In the genomic region with DNA sequence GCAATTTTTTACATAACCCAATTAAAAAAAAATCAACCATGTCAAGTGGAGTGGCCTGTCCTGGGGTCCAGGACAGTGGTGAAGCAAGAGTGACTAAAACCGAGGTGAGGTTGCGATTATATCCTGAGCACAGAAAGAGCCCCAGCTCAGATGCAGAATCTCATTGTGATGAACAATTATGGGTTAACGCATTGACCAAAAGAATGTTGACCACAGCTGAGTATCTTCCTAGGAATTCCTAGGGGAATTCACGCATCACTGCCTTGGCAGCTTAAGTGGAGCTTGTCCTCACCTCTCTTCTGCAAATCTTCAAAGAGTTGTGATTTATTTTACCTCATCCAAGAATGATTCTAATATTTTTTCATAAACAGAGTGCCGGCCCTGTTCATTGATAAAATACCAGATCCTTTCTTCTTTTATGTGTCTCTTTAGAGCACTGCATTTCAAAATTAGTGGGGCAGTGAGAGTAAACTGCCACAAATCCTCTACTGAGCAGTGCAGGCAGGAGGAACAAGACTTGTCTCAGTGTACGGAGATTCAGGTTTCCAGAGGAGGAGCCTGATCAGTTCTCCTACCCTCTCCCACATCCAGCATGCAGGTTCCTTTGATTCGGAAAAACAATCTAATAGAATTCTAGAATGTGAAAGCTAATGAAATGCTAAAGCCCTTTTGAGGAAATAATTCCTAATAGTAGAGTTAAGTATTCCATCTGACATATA, we compare ENCODE assay signal across 19 cellular contexts.
DNase-seq lines count a peak whose midpoint lies in the region; ATAC-seq and TF ChIP-seq lines count a peak whose summit lies in the region.
"Had no signal": no experiment of that assay in that cellular context is flagged by ENCODE, and none has a peak within 500 bp of the region (broad histone marks: within the 10 kb centered on the region; RNA-seq: fewer than 3 reads in every experiment).

No MANE protein-coding gene starts in this region.

- H3K36me3 ChIP-seq in MG63 (no peaks in the 10 kb centered on the region), mesodermal cell (ENCODE audit: control insufficient read depth, insufficient read depth, low read length) (no peaks in the 10 kb centered on the region)
- H3K36me3 ChIP-seq: esophagus squamous epithelium, ovary, suprapubic skin had no signal

- in situ Hi-C loops in astrocyte of the spinal cord (cut with HindIII; ENCODE audit: low sequenced_read_pairs) = no loop called here

- no peaks in the 10 kb centered on the region for H3K4me1 ChIP-seq in mesodermal cell (ENCODE audit: control insufficient read depth, insufficient read depth, low read length, poor library complexity, severe bottlenecking)
- H3K4me1 ChIP-seq: suprapubic skin had no signal

- TF ChIP-seq CTCF in astrocyte of the spinal cord (IDR thresholded peaks at IDR 0.05; ENCODE audit: low read depth, low read length) = no peak

- peaks cover 4% of the 10 kb centered on the region; the same call in 1 of the 2 replicates for H3K27me3 ChIP-seq in MG63
- H3K27me3 ChIP-seq: ovary had no signal

- H3K9me3 ChIP-seq in MG63 (no peaks in the 10 kb centered on the region; the same call in 1 of the 2 replicates), mesodermal cell (ENCODE audit: control insufficient read depth, low read length) (no peaks in the 10 kb centered on the region)
- H3K9me3 ChIP-seq: esophagus squamous epithelium, ovary, suprapubic skin had no signal

- DNase-seq in GM03348 (ENCODE audit: low spot score) (peak; percentile 9), MG63 (peak; percentile 82), astrocyte of the spinal cord (ENCODE audit: low read depth, low spot score) (peak; percentile 76), T-helper 9 cell (no peak), HT-29 (ENCODE audit: low spot score) (no peak), OCI-M2 (lab: John Stamatoyannopoulos, UW; ENCODE audit: unreplicated experiment) (no peak)
- DNase-seq: activated naive CD4-positive, alpha-beta T cell treated with anti-CD3 and anti-CD28 coated beads, Interleukin-2, amount 50 U/mL, for 16 hours; CD4-positive, alpha-beta memory T cell; cortex of kidney; esophagus squamous epithelium; KG1; midbrain; NCI-H1694; NCI-H526 treated with DMSO at 0.1 percent for 48 hours; ovary; Right ventricle myocardium superior had no signal

- H3K27ac ChIP-seq in mesodermal cell (ENCODE audit: low read depth, low read length, severe bottlenecking) = peak overlapping the region; percentile 43
- H3K27ac ChIP-seq: esophagus squamous epithelium, ovary, suprapubic skin had no signal

- WGBS in mesodermal cell (ENCODE audit: insufficient coverage in 2 of 2), 2 experiments = 64 to 70% methylated on average over 4 to 6 of the region's 7 CpGs

- no peak overlapping the region for H3K4me3 ChIP-seq in MG63
- no peak overlapping the region for H3K4me3 ChIP-seq in astrocyte of the spinal cord (ENCODE audit: low read depth, low read length)
- no peak overlapping the region for H3K4me3 ChIP-seq in mesodermal cell (ENCODE audit: extremely low read depth, insufficient read depth, low read length, poor library complexity, severe bottlenecking)
- H3K4me3 ChIP-seq: esophagus squamous epithelium, ovary, suprapubic skin had no signal

- ATAC-seq in esophagus mucosa = no peak

Comparison
In these comparisons a context has a peak if more than half of its experiments do, and no peak if none do; other contexts are left out.
1. DNase-seq: peak in GM03348 (single experiment), MG63 (single experiment) and astrocyte of the spinal cord (single experiment); none in T-helper 9 cell (single experiment), HT-29 (single experiment) and OCI-M2 (single experiment).